Comparison of ENCODE assay signal across 18 cellular contexts in the genomic region with DNA sequence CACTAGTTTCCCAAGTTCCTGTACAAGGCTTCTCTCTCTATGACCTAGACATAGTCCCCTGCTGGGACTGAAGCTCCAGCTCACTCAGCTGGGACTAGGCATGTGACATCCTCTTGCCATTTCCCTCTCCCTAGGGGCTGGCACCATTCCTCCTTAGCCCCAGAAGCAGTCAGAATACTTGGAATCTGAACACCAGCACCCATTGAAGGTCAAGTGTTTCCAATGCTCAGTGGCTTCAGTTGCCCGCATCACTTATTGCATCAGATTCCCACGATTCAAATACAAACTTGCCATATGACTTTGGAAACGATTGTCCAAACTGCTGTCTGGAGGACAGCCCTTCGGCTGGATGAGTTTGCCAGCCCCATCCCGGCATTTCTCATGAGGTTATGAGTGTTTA.
DNase-seq lines count a peak whose midpoint lies in the region; ATAC-seq and TF ChIP-seq lines count a peak whose summit lies in the region.
"Had no signal": no experiment of that assay in that cellular context is flagged by ENCODE, and none has a peak within 500 bp of the region (broad histone marks: within the 10 kb centered on the region; RNA-seq: fewer than 3 reads in every experiment).

No MANE protein-coding gene starts in this region.

- H2BK15ac ChIP-seq in H9 (ENCODE audit: low read depth, low read length) = 0 out of 2 replicates have a peak overlapping the region, but pooled peaks have one; percentile 6

- H3K4me2 ChIP-seq in H9 (ENCODE audit: insufficient read depth, insufficient read length, low read length) (no peak overlapping the region), trophoblast cell (ENCODE audit: low read length) (no peak overlapping the region)

- H3K27me3 ChIP-seq in H9 (ENCODE audit: insufficient read depth, low read length) = no peaks in the 10 kb centered on the region
- H3K27me3 ChIP-seq in trophoblast cell (ENCODE audit: insufficient read depth, low read length) = no peaks in the 10 kb centered on the region

- no peak overlapping the region for H3K4ac ChIP-seq in H9 (ENCODE audit: low read depth, low read length)
- H3K4ac ChIP-seq in trophoblast cell (ENCODE audit: low read depth, low read length) = no peak overlapping the region

- H4K8ac ChIP-seq in H9 (replicated peaks; ENCODE audit: insufficient read length, low read depth, low read length) (no peak overlapping the region), trophoblast cell (ENCODE audit: low read depth, low read length) (no peak overlapping the region)

- H3K27ac ChIP-seq in H9 (ENCODE audit: insufficient read length, low read depth, low read length) (no peak overlapping the region), trophoblast cell (ENCODE audit: low read depth, low read length) (no peak overlapping the region)
- H3K27ac ChIP-seq: 22Rv1 had no signal

- H3K56ac ChIP-seq in H9 (ENCODE audit: insufficient read length, low read depth, low read length) = no peak overlapping the region

- H2BK120ac ChIP-seq in H9 (ENCODE audit: low read depth, low read length, poor library complexity, severe bottlenecking) = no peak overlapping the region
- no peak overlapping the region for H2BK120ac ChIP-seq in trophoblast cell (ENCODE audit: insufficient read depth, low read length, poor library complexity)

- H3K9me3 Mint-ChIP-seq in H9 = peaks cover 0 to 3% of the 10 kb centered on the region in 2 experiments; a peak in 1 of 5 replicates
- H3K9me3 Mint-ChIP-seq in activated T-cell treated with anti-CD3 and anti-CD28 coated beads, Interleukin-2, amount 50 U/mL, for 72 hours = peaks cover 3% of the 10 kb centered on the region in 2 donors

- ATAC-seq in activated T-cell treated with anti-CD3 and anti-CD28 coated beads, Interleukin-2, amount 50 U/mL, for 72 hours (replicated peaks in 1 of 2) = no peak
- ATAC-seq: GM12878, HCT116 had no signal

- H3K14ac ChIP-seq in H9 (ENCODE audit: insufficient read depth, low read length) (no peak overlapping the region), trophoblast cell (ENCODE audit: low read length) (no peak overlapping the region)

- DNase-seq in AG08396 (ENCODE audit: low spot score) = peak; percentile 1
- DNase-seq in H9 = no peak
- peak; percentile 28 for DNase-seq in foreskin melanocyte
- DNase-seq in trophoblast cell = peak in 1 of 2 donors; percentile 50
- no peak for DNase-seq in posterior cingulate gyrus
- no peak for DNase-seq in activated T-cell treated with anti-CD3 and anti-CD28 coated beads, Interleukin-2, amount 50 U/mL, for 72 hours
- no peak for DNase-seq in MV-4-11 (lab: John Stamatoyannopoulos, UW)
- DNase-seq: AML-193; C1 segment of cervical spinal cord; CD4-positive, alpha-beta memory T cell; DMS 273 treated with DMSO at 0.1 percent for 48 hours; DMS79; EL; GDM1; H7 had no signal

- H3K9me3 ChIP-seq in H9 (ENCODE audit: control insufficient read depth, low read depth, low read length) (no peaks in the 10 kb centered on the region), trophoblast cell (ENCODE audit: insufficient read depth, low read depth, low read length) (no peaks in the 10 kb centered on the region)

- no peaks in the 10 kb centered on the region for H3K79me2 ChIP-seq in H9 (ENCODE audit: insufficient read depth, low read length)
- H3K79me2 ChIP-seq in trophoblast cell (ENCODE audit: control insufficient read depth, insufficient read depth, low read length, poor library complexity) = no peaks in the 10 kb centered on the region

- H2AFZ ChIP-seq in H9 (ENCODE audit: low read length) = no peak overlapping the region
- H2AFZ ChIP-seq in trophoblast cell (ENCODE audit: insufficient read depth, low read length, poor library complexity) = no peak overlapping the region

- H3K9ac ChIP-seq in H9 (ENCODE audit: extremely low read depth, insufficient read length, low read length) (no peak overlapping the region), trophoblast cell (ENCODE audit: low read length) (no peak overlapping the region)

- no peak overlapping the region for H2BK12ac ChIP-seq in H9 (ENCODE audit: insufficient read length, low read depth, low read length)
- H2BK12ac ChIP-seq in trophoblast cell (ENCODE audit: low read length) = peak overlapping the region; percentile 81

- no peak overlapping the region for H3K4me3 ChIP-seq in trophoblast cell (ENCODE audit: low read depth, low read length)
- H3K4me3 ChIP-seq: GM12878 had no signal

- TF ChIP-seq CTCF in H9 (conservative IDR thresholded peaks at IDR 0.05) = no peak

- H4K20me1 ChIP-seq in H9 (ENCODE audit: control insufficient read depth, insufficient read depth, insufficient read length) = no peaks in the 10 kb centered on the region

- no peak overlapping the region for H3K23ac ChIP-seq in H9 (ENCODE audit: insufficient read length, low read depth, low read length)
- H3K23ac ChIP-seq in trophoblast cell (ENCODE audit: low read length) = no peak overlapping the region

- no peak overlapping the region for H4K91ac ChIP-seq in H9 (ENCODE audit: insufficient read length, low read depth, low read length)
- peak overlapping the region; percentile 9 for H4K91ac ChIP-seq in trophoblast cell (ENCODE audit: low read depth, low read length)

- H2BK20ac ChIP-seq in H9 (ENCODE audit: low read depth, low read length, poor library complexity, severe bottlenecking) = no peak overlapping the region

- no peaks in the 10 kb centered on the region; the same call in none of the 2 replicates for H3K27me3 Mint-ChIP-seq in H9 (ENCODE audit: low read depth)
- H3K27me3 Mint-ChIP-seq in activated T-cell treated with anti-CD3 and anti-CD28 coated beads, Interleukin-2, amount 50 U/mL, for 72 hours (ENCODE audit: low read depth) = no peaks in the 10 kb centered on the region
- H3K27me3 Mint-ChIP-seq: CD4-positive, alpha-beta memory T cell had no signal

- intact Hi-C loops in posterior cingulate gyrus (cut with DNase I) = no loop called here

- H2AK5ac ChIP-seq in H9 (ENCODE audit: insufficient read length, low read length) = no peak overlapping the region
- H2AK5ac ChIP-seq in trophoblast cell (ENCODE audit: low read length) = no peak overlapping the region

- no CpG with 5 or more reads among the region's 5 CpGs for WGBS in H9 (ENCODE audit: extremely low coverage, insufficient read length, low lambda C conversion rate)
- WGBS in trophoblast cell (ENCODE audit: extremely low coverage, insufficient coverage, insufficient read length) = no CpG with 5 or more reads among the region's 5 CpGs

- H3K4me3 Mint-ChIP-seq in H9 = no peak overlapping the region
- no peak overlapping the region for H3K4me3 Mint-ChIP-seq in activated T-cell treated with anti-CD3 and anti-CD28 coated beads, Interleukin-2, amount 50 U/mL, for 72 hours
- H3K4me3 Mint-ChIP-seq: CD4-positive, alpha-beta memory T cell had no signal

- H3K79me1 ChIP-seq in H9 (ENCODE audit: insufficient read depth, low read depth, low read length, poor library complexity, severe bottlenecking) (no peaks in the 10 kb centered on the region), trophoblast cell (ENCODE audit: low read length) (peaks cover 9% of the 10 kb centered on the region)

- no peaks in the 10 kb centered on the region for H3K23me2 ChIP-seq in H9 (ENCODE audit: insufficient read length, low read depth, low read length, poor library complexity, severe bottlenecking)

- no peak overlapping the region for H3T11ph ChIP-seq in H9 (ENCODE audit: low read length)

- no peak overlapping the region for H4K12ac ChIP-seq in trophoblast cell (ENCODE audit: low read depth, low read length)

- H3K18ac ChIP-seq in H9 (ENCODE audit: insufficient read length, low read depth, low read length) (no peak overlapping the region), trophoblast cell (ENCODE audit: low read length) (no peak overlapping the region)

- peaks cover 0 to 1% (median 0%) of the 10 kb centered on the region in 3 experiments; a peak in 1 of 7 replicates for H3K36me3 Mint-ChIP-seq in H9 (ENCODE audit: insufficient read depth in 1 of 3, low read depth in 3 of 3)
- H3K36me3 Mint-ChIP-seq in activated T-cell treated with anti-CD3 and anti-CD28 coated beads, Interleukin-2, amount 50 U/mL, for 72 hours (ENCODE audit: insufficient read depth in 2 of 2) = peaks cover 1 to 3% of the 10 kb centered on the region in 2 donors
- H3K36me3 Mint-ChIP-seq: CD4-positive, alpha-beta memory T cell had no signal

- H3K4me1 ChIP-seq in H9 (ENCODE audit: insufficient read depth, low read length) (no peaks in the 10 kb centered on the region), trophoblast cell (ENCODE audit: control insufficient read depth in 1 of 2, insufficient read depth in 2 of 2, low read length in 2 of 2) (peaks cover 2 to 7% of the 10 kb centered on the region in 2 experiments)

- no peak overlapping the region for H4K5ac ChIP-seq in H9 (ENCODE audit: insufficient read length, low read depth, low read length)

- peaks cover 6 to 10% of the 10 kb centered on the region in 2 experiments for H3K4me1 Mint-ChIP-seq in H9
- H3K4me1 Mint-ChIP-seq in activated T-cell treated with anti-CD3 and anti-CD28 coated beads, Interleukin-2, amount 50 U/mL, for 72 hours (ENCODE audit: low read depth) = no peaks in the 10 kb centered on the region

- H3K36me3 ChIP-seq in trophoblast cell (ENCODE audit: control insufficient read depth in 1 of 2, insufficient read depth in 2 of 2, low read length in 2 of 2) = no peaks in the 10 kb centered on the region

- H3K27ac Mint-ChIP-seq in H9 = no peak overlapping the region
- no peak overlapping the region for H3K27ac Mint-ChIP-seq in activated T-cell treated with anti-CD3 and anti-CD28 coated beads, Interleukin-2, amount 50 U/mL, for 72 hours

- H2BK5ac ChIP-seq in H9 (ENCODE audit: insufficient read length, low read length) (no peak overlapping the region), trophoblast cell (ENCODE audit: low read depth, low read length, poor library complexity) (no peak overlapping the region)

Comparison
In these comparisons a context has a peak if more than half of its experiments do, and no peak if none do; other contexts are left out.
1. DNase-seq: peak in AG08396 (single experiment) and foreskin melanocyte (single experiment); none in H9 (single experiment), posterior cingulate gyrus (0 of 10), activated T-cell treated with anti-CD3 and anti-CD28 coated beads, Interleukin-2, amount 50 U/mL, for 72 hours (0 of 2) and MV-4-11 (single experiment).